In genomic region chr3:107202870-107203269, GRCh38 we compare ENCODE assay signal across 5 cellular contexts.
DNase-seq lines count a peak whose midpoint lies in the region; ATAC-seq and TF ChIP-seq lines count a peak whose summit lies in the region.
"Not testable (repeated sequence)": the region's sequence is repeated elsewhere in the genome, so short reads cannot be mapped to it uniquely, and the experiment has no call there.

No MANE protein-coding gene starts in this region.

- BruUV-seq in mammary epithelial cell (replicated peaks; lab: Mats Ljungman, UMichigan), result not testable (repeated sequence)

- TF ChIP-seq CTCF in mammary epithelial cell (conservative IDR thresholded peaks at IDR 0.05 in 1 of 2, IDR thresholded peaks at IDR 0.05 in 1 of 2; ENCODE audit: extremely low read depth in 1 of 2, insufficient read depth in 1 of 2, low read depth in 1 of 2, low read length in 2 of 2); foreskin keratinocyte (conservative IDR thresholded peaks at IDR 0.05): not testable (repeated sequence)

- H3K9ac ChIP-seq in mammary epithelial cell (ENCODE audit: insufficient read depth, low read length), result not testable (repeated sequence)

- peak; percentile 63 for ATAC-seq in GM18868 (IDR thresholded peaks at IDR 0.05; ENCODE audit: unreplicated experiment)
- ATAC-seq in foreskin keratinocyte, result peak; percentile 38

- dilution Hi-C loops in mammary epithelial cell (cut with HindIII; ENCODE audit: low sequenced_read_pairs), result not testable (repeated sequence)

- in situ Hi-C loops in SK-MEL-5 (cut with HindIII; ENCODE audit: low pct_unique_long_range_greater_than_20kb, low sequenced_read_pairs); mammary epithelial cell (cut with MboI; ENCODE audit: low sequenced_read_pairs in 2 of 2): not testable (repeated sequence)

- intact Hi-C loops in mammary epithelial cell (cut with micrococcal nuclease), result not testable (repeated sequence)

- H3K4me1 ChIP-seq in mammary epithelial cell (ENCODE audit: insufficient read depth, low read length) (peaks cover 11% of the 10 kb centered on the region), foreskin keratinocyte (peaks cover 25% of the 10 kb centered on the region)

- DNase-seq in HT1080 (ENCODE audit: low read depth), result peak; percentile 20
- DNase-seq in SK-MEL-5 (ENCODE audit: low read depth, low spot score), result peak; percentile 77
- DNase-seq in mammary epithelial cell, result peak; percentile 48
- not testable (repeated sequence) for DNase-seq in foreskin keratinocyte

- not testable (repeated sequence) for H3K4me3 ChIP-seq in mammary epithelial cell (replicated peaks in 1 of 3; ENCODE audit: insufficient read depth in 1 of 3, low read depth in 2 of 3, low read length in 3 of 3)

- not testable (repeated sequence) for H3K4me2 ChIP-seq in mammary epithelial cell (ENCODE audit: insufficient read depth, low read depth, low read length)

- not testable (repeated sequence) for H3K36me3 ChIP-seq in mammary epithelial cell (ENCODE audit: insufficient read depth, low read length)

- CTCF ChIA-PET in mammary epithelial cell (lab: Charles Lee; ENCODE audit: low non-redundant PET), result not testable (repeated sequence)

- H3K27ac ChIP-seq in mammary epithelial cell (ENCODE audit: insufficient read depth, low read depth, low read length), result not testable (repeated sequence)
- peak overlapping the region; percentile 51 for H3K27ac ChIP-seq in foreskin keratinocyte

- H2AFZ ChIP-seq in mammary epithelial cell (ENCODE audit: low read depth, low read length), result peak overlapping the region; percentile 18

- H3K79me2 ChIP-seq in mammary epithelial cell (ENCODE audit: insufficient read depth, low read length), result not testable (repeated sequence)

- H3K27me3 ChIP-seq in mammary epithelial cell (ENCODE audit: insufficient read depth, low read length); foreskin keratinocyte: not testable (repeated sequence)

- not testable (repeated sequence) for H4K20me1 ChIP-seq in mammary epithelial cell (ENCODE audit: insufficient read depth, low read length)

- not testable (repeated sequence) for H3K9me3 ChIP-seq in mammary epithelial cell (replicated peaks; ENCODE audit: insufficient read depth, low read length)
